8 cellular contexts compared by ENCODE assay signal in genomic region chr18:32470713-32471633, GRCh38. TPM values are rescaled to one million over a fixed set of nuclear protein-coding genes. Genes with fewer than 3 reads are reported as not detected.
DNase-seq lines count a peak whose midpoint lies in the region; ATAC-seq and TF ChIP-seq lines count a peak whose summit lies in the region.

TSS of gene GAREM1 (minus strand) at chr18:32470882. CDS start at chr18:32470428, 454 bp downstream.

- WGBS in transverse colon (ENCODE audit: low coverage in 1 of 2), 2 donors: 3 to 20% methylated on average over 1 to 31 of the region's 82 CpGs

- H3K9ac ChIP-seq in SU-DHL-6 (ENCODE audit: low read length) (peak within 1 kb of the TSS; percentile 32; the same call in 1 of the 2 replicates), adipocyte (ENCODE audit: low read length) (peak within 1 kb of the TSS; percentile 86)

- in situ Hi-C loops in transverse colon (cut with MboI; ENCODE audit: low pct_ligation_motif_present in 1 of 4, low pct_unique_long_range_greater_than_20kb in 1 of 4, low sequenced_read_pairs in 3 of 4): loop anchor here (10.0 to 25.0 kb wide), 8 partner anchors 54 to 316 kb away; no protein-coding TSS in a partner anchor

- intact Hi-C loops in cardiac septum (cut with DNase I): loop anchor here (1.0 to 5.0 kb wide), 4 partner anchors 76 to 314 kb away; no protein-coding TSS in a partner anchor
- intact Hi-C loops in transverse colon (cut with DNase I; ENCODE audit: low total_unique reads): loop anchor here (5.0 to 10.0 kb wide), 2 partner anchors 184 to 306 kb away; no protein-coding TSS in a partner anchor

- no peaks in the 10 kb centered on the region for H3K36me3 ChIP-seq in SU-DHL-6 (ENCODE audit: low read length)
- no peaks in the 10 kb centered on the region for H3K36me3 ChIP-seq in adipocyte (ENCODE audit: control insufficient read depth, insufficient read depth, low read length, severe bottlenecking)
- H3K36me3 ChIP-seq in transverse colon: no peaks in the 10 kb centered on the region

- H2AFZ ChIP-seq in SU-DHL-6 (ENCODE audit: low read depth, low read length, severe bottlenecking): peak within 1 kb of the TSS; percentile 69

- DNase-seq in NCI-H1105 treated with DMSO at 0.1 percent for 48 hours (lab: John Stamatoyannopoulos, UW) (peak; percentile 97), adipocyte (ENCODE audit: low read depth) (peak; percentile 99), cardiac septum (ENCODE audit: low spot score) (peak; percentile 95), pons (ENCODE audit: low spot score) (peak; percentile 98), transverse colon (peak; percentile 96)

- H3K79me2 ChIP-seq in SU-DHL-6 (ENCODE audit: insufficient read depth, low read length): no peaks in the 10 kb centered on the region

- ATAC-seq in HG02678 (IDR thresholded peaks at IDR 0.05; ENCODE audit: unreplicated experiment): peak; percentile 95

- no peaks in the 10 kb centered on the region for H3K27me3 ChIP-seq in SU-DHL-6 (ENCODE audit: low read length)
- no peaks in the 10 kb centered on the region for H3K27me3 ChIP-seq in adipocyte (replicated peaks; ENCODE audit: control insufficient read depth, insufficient read depth, low read length)
- no peaks in the 10 kb centered on the region for H3K27me3 ChIP-seq in transverse colon

- H3K4me3 ChIP-seq in SU-DHL-6 (ENCODE audit: insufficient read depth, low read length, poor library complexity, severe bottlenecking) (peak within 1 kb of the TSS; percentile 43), adipocyte (ENCODE audit: low read length) (peak within 1 kb of the TSS; percentile 88), transverse colon (peak within 1 kb of the TSS; percentile 52 to 91 (median 77))

- no peaks in the 10 kb centered on the region for H3K9me3 ChIP-seq in SU-DHL-6 (ENCODE audit: insufficient read depth, low read length)
- H3K9me3 ChIP-seq in adipocyte (ENCODE audit: control insufficient read depth, low read length): no peaks in the 10 kb centered on the region
- no peaks in the 10 kb centered on the region for H3K9me3 ChIP-seq in transverse colon

- H4K20me1 ChIP-seq in SU-DHL-6 (ENCODE audit: low read depth, low read length): no peaks in the 10 kb centered on the region

- H3K4me1 ChIP-seq in adipocyte (ENCODE audit: control insufficient read depth, insufficient read depth, low read length) (peaks cover 25% of the 10 kb centered on the region), transverse colon (peaks cover 0 to 34% (median 13%) of the 10 kb centered on the region in 4 donors)

- no peaks in the 10 kb centered on the region for H3K9me2 ChIP-seq in SU-DHL-6 (replicated peaks; ENCODE audit: insufficient read depth, low read length)

- H3K4me2 ChIP-seq in SU-DHL-6 (ENCODE audit: low read depth, low read length, poor library complexity, severe bottlenecking): peak within 1 kb of the TSS; percentile 49

- TF ChIP-seq POLR2A in transverse colon (IDR thresholded peaks at IDR 0.05): peak; percentile 80

- TF ChIP-seq CTCF in GM12873 (IDR thresholded peaks at IDR 0.05; ENCODE audit: insufficient read depth, low read depth, low read length, missing control alignments): peak; percentile 54
- peak; percentile 17 for TF ChIP-seq CTCF in SU-DHL-6 (IDR thresholded peaks at IDR 0.05; ENCODE audit: insufficient read depth, low read length, poor library complexity, severe bottlenecking)
- TF ChIP-seq CTCF in transverse colon (IDR thresholded peaks at IDR 0.05): peak; percentile 47 to 77 (median 65)

- TF ChIP-seq EP300 in transverse colon (IDR thresholded peaks at IDR 0.05; ENCODE audit: low read depth): no peak

- no peaks in the 10 kb centered on the region for H3F3A ChIP-seq in SU-DHL-6 (ENCODE audit: insufficient read depth)

- no peak within 1 kb of the TSS for H3K27ac ChIP-seq in SU-DHL-6 (ENCODE audit: low read depth, low read length)
- peak within 1 kb of the TSS; percentile 88 to 94 (median 92) for H3K27ac ChIP-seq in transverse colon

RNA-seq across cellular contexts. Expression of gene GAREM1, which starts in this region (rescaled TPM):
- total RNA-seq in cardiac septum (10.0 TPM), transverse colon (10 to 100 TPM in 3 of 4 donors, 1 to 10 TPM in 1; 7.9 to 47.6 (median 25.9) TPM)
